8 cellular contexts compared by ENCODE assay signal in the genomic region with DNA sequence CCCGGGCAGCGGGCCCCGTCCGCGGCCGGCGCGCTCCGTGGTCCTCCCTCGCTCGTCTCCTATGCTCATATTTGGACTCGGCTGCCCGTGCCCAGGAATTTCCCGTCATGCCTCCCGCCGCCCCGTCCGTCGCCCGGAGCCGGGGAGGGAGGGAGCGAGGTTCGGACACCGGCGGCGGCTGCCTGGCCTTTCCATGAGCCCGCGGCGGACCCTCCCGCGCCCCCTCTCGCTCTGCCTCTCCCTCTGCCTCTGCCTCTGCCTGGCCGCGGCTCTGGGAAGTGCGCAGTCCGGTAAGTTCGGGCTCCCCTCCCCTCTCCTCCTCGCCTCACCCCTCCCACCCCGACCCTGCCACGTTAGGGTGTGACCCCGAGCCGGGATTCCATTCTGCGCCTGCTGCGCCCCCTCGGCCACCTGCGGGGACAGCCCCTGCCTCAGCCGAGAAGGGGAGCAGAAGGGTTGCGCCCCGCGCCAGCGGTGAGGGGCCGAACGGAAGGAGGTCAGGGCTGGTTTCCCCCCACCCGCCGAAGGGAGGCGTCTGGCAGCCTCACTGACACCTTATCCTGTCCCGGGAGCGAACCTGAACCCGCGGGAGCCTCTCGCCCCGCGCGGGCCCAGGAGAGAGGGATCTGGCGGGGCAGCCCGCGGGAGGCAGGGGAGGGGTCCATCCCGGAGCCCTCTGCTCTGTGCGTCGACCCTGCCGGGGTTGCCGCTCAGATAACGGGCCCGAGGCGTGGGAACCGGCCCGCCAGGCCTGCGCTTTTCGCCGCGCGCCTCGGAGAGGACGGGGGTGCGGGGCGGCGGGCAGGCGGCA. TPM values are rescaled to one million over a fixed set of nuclear protein-coding genes. Genes with fewer than 3 reads are reported as not detected.
DNase-seq lines count a peak whose midpoint lies in the region; ATAC-seq, FAIRE-seq and TF ChIP-seq lines count a peak whose summit lies in the region.

A gene (plus strand): TSS at position 108 of the 811 bp plus-strand sequence. CDS start 29,897 bp downstream, outside the sequence.

- H3K9ac ChIP-seq in kidney (ENCODE audit: low read length in 2 of 2), result peak within 1 kb of the TSS; percentile 24 to 37

- H3K4me1 ChIP-seq in kidney (ENCODE audit: control insufficient read depth in 1 of 2, insufficient read depth in 1 of 2, low read depth in 1 of 2, low read length in 2 of 2) (peaks cover 0 to 7% of the 10 kb centered on the region in 2 donors), small intestine (ENCODE audit: control insufficient read depth in 2 of 2, insufficient read depth in 1 of 2, low read depth in 1 of 2, low read length in 1 of 2) (no peaks in the 10 kb centered on the region)

- H3K36me3 ChIP-seq in kidney (ENCODE audit: control insufficient read depth in 1 of 2, insufficient read depth in 2 of 2, low read length in 2 of 2) (no peaks in the 10 kb centered on the region), small intestine (ENCODE audit: control insufficient read depth in 2 of 2, insufficient read depth in 2 of 2, low read length in 2 of 2) (no peaks in the 10 kb centered on the region)

- FAIRE-seq in kidney (lab: Jason Lieb, UNC) (no peak), small intestine (lab: Jason Lieb, UNC) (no peak)

- 0 to 1% (median 1%) methylated on average over 56 to 88 of the region's 88 CpGs for WGBS in small intestine, 3 donors

- TF ChIP-seq CTCF in GM12865 (IDR thresholded peaks at IDR 0.05; ENCODE audit: insufficient read depth, low read depth, low read length, missing control alignments), result peak; percentile 6
- TF ChIP-seq CTCF in kidney (IDR thresholded peaks at IDR 0.05; ENCODE audit: borderline replicate concordance, extremely low read depth, insufficient read depth), result no peak

- peak; percentile 75 for ATAC-seq in HG02885 (IDR thresholded peaks at IDR 0.05; ENCODE audit: poor library complexity, unreplicated experiment)

- H3K27ac ChIP-seq in cingulate gyrus (ENCODE audit: low read depth, low read length) (peak within 1 kb of the TSS; percentile 31), kidney (ENCODE audit: low read depth in 2 of 2, low read length in 2 of 2) (peak within 1 kb of the TSS; percentile 78 to 81), small intestine (ENCODE audit: low read depth in 1 of 2, low read length in 1 of 2) (peak within 1 kb of the TSS; percentile 34 to 85)

- peak within 1 kb of the TSS; percentile 69 for H3K4me3 ChIP-seq in GM12865 (ENCODE audit: low read depth, low read length)
- H3K4me3 ChIP-seq in kidney (ENCODE audit: low read length in 2 of 2), result peak within 1 kb of the TSS; percentile 65 to 68
- peak within 1 kb of the TSS; percentile 59 to 75 for H3K4me3 ChIP-seq in small intestine (ENCODE audit: low read depth in 1 of 2, low read length in 2 of 2)

- no peaks in the 10 kb centered on the region for H3K9me3 ChIP-seq in kidney (ENCODE audit: control insufficient read depth in 1 of 2, low read length in 2 of 2)
- H3K9me3 ChIP-seq in small intestine (ENCODE audit: control insufficient read depth, low read depth), result no peaks in the 10 kb centered on the region

- H3K27me3 ChIP-seq in small intestine (ENCODE audit: control insufficient read depth in 2 of 2, insufficient read depth in 2 of 2, low read length in 2 of 2), result peaks cover 0 to 7% of the 10 kb centered on the region in 2 donors

- intact Hi-C loops in kidney (cut with DNase I), result no loop called here

- peak; percentile 41 for DNase-seq in A172 (ENCODE audit: low spot score)
- peak; percentile 53 for DNase-seq in GM12865 (ENCODE audit: low read depth)
- DNase-seq in SK-MEL-5 (ENCODE audit: low read depth, low spot score), result peak; percentile 66
- DNase-seq in kidney, result peak; percentile 92
- DNase-seq in small intestine, result no peak
- no peak for DNase-seq in KG1 (lab: John Stamatoyannopoulos, UW)

- in situ Hi-C loops in SK-MEL-5 (cut with HindIII; ENCODE audit: low pct_unique_long_range_greater_than_20kb, low sequenced_read_pairs), result no loop called here

RNA-seq across cellular contexts. Expression of the gene that starts here (rescaled TPM):
- total RNA-seq in A172 (2014; rRNA removed; shearing (Covaris generic)), result 5.1 and 6.3 TPM in 2 replicates
- 7.8 and 9.0 TPM in 2 replicates for total RNA-seq in SK-MEL-5 (2014; rRNA removed; shearing (Covaris generic))
- 10.4 TPM in 2 replicates for polyA plus RNA-seq in SK-MEL-5 (2015; cell fraction: cytosol; rRNA removed)
- 7.2 and 9.0 TPM in 2 replicates for polyA plus RNA-seq in SK-MEL-5 (2015; cell fraction: nucleus; rRNA removed)
- 35.9 TPM for total RNA-seq in kidney
- 10.3 TPM for polyA plus RNA-seq in kidney (ENCODE audit: insufficient read depth, low read depth, low replicate concordance)
- polyA plus RNA-seq in small intestine, result 10 to 100 TPM in 1 of 3 donors, 1 to 10 TPM in 1, under 1 TPM in 1; 0.89 to 12.7 (median 4.3) TPM

Comparison
In these comparisons a context has a peak if more than half of its experiments do, and no peak if none do; other contexts are left out.
1. DNase-seq: peak in A172 (single experiment), GM12865 (single experiment), SK-MEL-5 (single experiment) and kidney (single experiment); none in small intestine (single experiment) and KG1 (single experiment).
2. Peak in every context shown above with its lines, with median percentiles within 50 percentile points of each other: H3K4me3 ChIP-seq and H3K27ac ChIP-seq.